Comparison of ENCODE assay signal across 19 cellular contexts in the genomic region with DNA sequence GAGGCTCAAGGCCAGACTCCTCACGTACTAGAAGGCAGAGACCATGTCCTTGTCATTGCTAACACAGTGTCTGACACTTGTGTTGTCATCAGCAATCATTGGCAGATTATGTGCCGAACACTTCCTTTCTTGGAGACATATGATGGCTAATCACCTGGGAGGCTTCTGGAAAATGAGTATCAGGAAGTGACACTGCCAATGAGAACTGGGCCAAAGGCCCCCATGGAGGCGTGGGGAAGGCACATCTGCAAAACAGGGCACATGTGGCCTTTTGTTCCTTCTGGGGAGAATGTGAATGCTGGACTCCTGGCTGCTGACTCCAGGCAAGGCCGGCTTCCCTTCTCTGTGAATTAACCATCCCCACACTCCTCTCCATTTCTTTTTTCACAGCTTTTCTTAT.
"Had no signal": no experiment of that assay in that cellular context is flagged by ENCODE, and none has a peak within 500 bp of the region (broad histone marks: within the 10 kb centered on the region; RNA-seq: fewer than 3 reads in every experiment).

No MANE protein-coding gene starts in this region.

- H3K27ac Mint-ChIP-seq: effector memory CD8-positive, alpha-beta T cell had no signal

- H3K36me3 Mint-ChIP-seq: naive thymus-derived CD8-positive, alpha-beta T cell had no signal

- H3K27ac ChIP-seq: neutrophil, psoas muscle, skin epidermis, stomach had no signal

- H3K4me3 Mint-ChIP-seq: effector memory CD8-positive, alpha-beta T cell; naive thymus-derived CD8-positive, alpha-beta T cell had no signal

- ATAC-seq: effector memory CD8-positive, alpha-beta T cell; heart left ventricle; left lobe of liver; mucosa of descending colon; naive thymus-derived CD8-positive, alpha-beta T cell; psoas muscle; sciatic nerve had no signal

- H3K9me3 ChIP-seq: heart left ventricle, mucosa of descending colon, neutrophil, psoas muscle, stomach, thyroid gland had no signal

- H3K27me3 ChIP-seq: neutrophil, thyroid gland had no signal

- H3K9me3 Mint-ChIP-seq: effector memory CD8-positive, alpha-beta T cell; naive thymus-derived CD8-positive, alpha-beta T cell had no signal

- H3K36me3 ChIP-seq: thyroid gland had no signal

- DNase-seq: central memory CD4-positive, alpha-beta T cell; cortex of kidney; effector memory CD8-positive, alpha-beta T cell; heart left ventricle; hippocampal formation; kidney glomerular epithelial cell; mucosa of descending colon; naive thymus-derived CD8-positive, alpha-beta T cell; psoas muscle; retina; stimulated activated CD4-positive, alpha-beta T cell treated with anti-CD3 and anti-CD28 coated beads, Interleukin-2, amount 100 ng/mL, for 24 hours; stimulated activated naive CD4-positive, alpha-beta T cell; stomach; thyroid gland had no signal

- H3K4me3 ChIP-seq: heart left ventricle, lung, mucosa of descending colon, psoas muscle, skin epidermis, stomach, thyroid gland had no signal
